In genomic region chr19:35868172-35868822, GRCh38 we compare ENCODE assay signal across 8 cellular contexts. TPM values are rescaled to one million over a fixed set of nuclear protein-coding genes. Genes with fewer than 3 reads are reported as not detected.
A peak's percentile ranks its signal among the peaks of the same experiment; 100 is the strongest.
DNase-seq lines count a peak whose midpoint lies in the region; ATAC-seq and TF ChIP-seq lines count a peak whose summit lies in the region.

Gene APLP1 (plus strand): TSS chr19:35868574. CDS start chr19:35868637, 63 bp downstream.

- no peaks in the 10 kb centered on the region for H3K9me3 Mint-ChIP-seq in endothelial cell (ENCODE audit: unreplicated experiment)
- H3K9me3 Mint-ChIP-seq in stimulated activated memory B cell treated with anti-CD40 and anti-IgM and Interleukin-4, amounts not matched to agents 10 μg/mL and 1 μg/mL and 100 μg/mL, for 72 hours: peaks cover 5% of the 10 kb centered on the region

- H3K9me3 ChIP-seq in A673 (ENCODE audit: low read depth, low read length, poor library complexity, severe bottlenecking): no peaks in the 10 kb centered on the region

- H3K27ac ChIP-seq in A673 (ENCODE audit: low read depth, low read length, poor library complexity, severe bottlenecking): peak within 1 kb of the TSS; percentile 6

- H3K4me3 Mint-ChIP-seq in endothelial cell (ENCODE audit: unreplicated experiment): peak within 1 kb of the TSS; percentile 87
- peak within 1 kb of the TSS; percentile 50 for H3K4me3 Mint-ChIP-seq in stimulated activated memory B cell treated with anti-CD40 and anti-IgM and Interleukin-4, amounts not matched to agents 10 μg/mL and 1 μg/mL and 100 μg/mL, for 72 hours

- no peaks in the 10 kb centered on the region for H3K36me3 ChIP-seq in A673 (ENCODE audit: insufficient read depth, low read length, poor library complexity, severe bottlenecking)

- H3K27me3 ChIP-seq in A673 (replicated peaks; ENCODE audit: insufficient read depth, low read depth, low read length, poor library complexity): no peaks in the 10 kb centered on the region

- peaks cover 7% of the 10 kb centered on the region for H3K36me3 Mint-ChIP-seq in endothelial cell (ENCODE audit: low read depth, unreplicated experiment)
- peaks cover 7% of the 10 kb centered on the region for H3K36me3 Mint-ChIP-seq in stimulated activated memory B cell treated with anti-CD40 and anti-IgM and Interleukin-4, amounts not matched to agents 10 μg/mL and 1 μg/mL and 100 μg/mL, for 72 hours

- peak; percentile 80 for ATAC-seq in stimulated activated memory B cell treated with anti-CD40 and anti-IgM and Interleukin-4, amounts not matched to agents 10 μg/mL and 1 μg/mL and 100 μg/mL, for 72 hours

- peaks cover 11% of the 10 kb centered on the region for H3K4me1 ChIP-seq in A673 (ENCODE audit: insufficient read depth, low read length, poor library complexity, severe bottlenecking)

- peak; percentile 68 for DNase-seq in A673 (ENCODE audit: low spot score)
- DNase-seq in GM20000 (ENCODE audit: low spot score): peak; percentile 85
- peak; percentile 62 for DNase-seq in NCI-H510A (lab: John Stamatoyannopoulos, UW)
- peak; percentile 86 for DNase-seq in activated CD8-positive, alpha-beta memory T cell treated with anti-CD3 and anti-CD28 coated beads, Interleukin-2, amount 50 U/mL, for 48 hours
- DNase-seq in endothelial cell (ENCODE audit: low spot score): peak; percentile 65
- DNase-seq in middle frontal gyrus (ENCODE audit: extremely low spot score, low spot score): peak; percentile 81
- no peak for DNase-seq in SKM-1 treated with dmso at 0.1 percent for 144 hours (lab: John Stamatoyannopoulos, UW; ENCODE audit: unreplicated experiment)

- peaks cover 33% of the 10 kb centered on the region for H3K27me3 Mint-ChIP-seq in endothelial cell (ENCODE audit: unreplicated experiment)
- H3K27me3 Mint-ChIP-seq in stimulated activated memory B cell treated with anti-CD40 and anti-IgM and Interleukin-4, amounts not matched to agents 10 μg/mL and 1 μg/mL and 100 μg/mL, for 72 hours: peaks cover 84% of the 10 kb centered on the region

- no peak within 1 kb of the TSS for H3K27ac Mint-ChIP-seq in endothelial cell (ENCODE audit: unreplicated experiment)
- H3K27ac Mint-ChIP-seq in stimulated activated memory B cell treated with anti-CD40 and anti-IgM and Interleukin-4, amounts not matched to agents 10 μg/mL and 1 μg/mL and 100 μg/mL, for 72 hours: no peak within 1 kb of the TSS

- no TSS peak for BruUV-seq in A673 (replicated peaks; lab: Mats Ljungman, UMichigan)

- peak within 1 kb of the TSS; percentile 52 for H3K4me3 ChIP-seq in A673 (ENCODE audit: low read depth, low read length, poor library complexity, severe bottlenecking)

- TF ChIP-seq CTCF in A673 (conservative IDR thresholded peaks at IDR 0.05; ENCODE audit: low read depth, low read length) (no peak), GM20000 (IDR thresholded peaks at IDR 0.05; ENCODE audit: extremely low read depth, missing control alignments) (no peak), endothelial cell (IDR thresholded peaks at IDR 0.05; ENCODE audit: unreplicated experiment) (no peak)

- peaks cover 6% of the 10 kb centered on the region for H3K4me1 Mint-ChIP-seq in endothelial cell (ENCODE audit: unreplicated experiment)
- H3K4me1 Mint-ChIP-seq in stimulated activated memory B cell treated with anti-CD40 and anti-IgM and Interleukin-4, amounts not matched to agents 10 μg/mL and 1 μg/mL and 100 μg/mL, for 72 hours: peaks cover 19% of the 10 kb centered on the region

- intact Hi-C loops in A673 (cut with micrococcal nuclease; ENCODE audit: unreplicated experiment): no loop called here

- POLR2A ChIA-PET in A673 (lab: Charles Lee; ENCODE audit: low non-redundant PET): no interaction called here

- CTCF ChIA-PET in A673 (lab: Charles Lee): no interaction called here

RNA-seq across cellular contexts. Expression of gene APLP1, which starts in this region (rescaled TPM):
- 13.9 and 14.9 TPM in 2 replicates for total RNA-seq in A673 (2021)
- total RNA-seq in endothelial cell (ENCODE audit: unreplicated experiment): 11.5 TPM
